In the genomic region with DNA sequence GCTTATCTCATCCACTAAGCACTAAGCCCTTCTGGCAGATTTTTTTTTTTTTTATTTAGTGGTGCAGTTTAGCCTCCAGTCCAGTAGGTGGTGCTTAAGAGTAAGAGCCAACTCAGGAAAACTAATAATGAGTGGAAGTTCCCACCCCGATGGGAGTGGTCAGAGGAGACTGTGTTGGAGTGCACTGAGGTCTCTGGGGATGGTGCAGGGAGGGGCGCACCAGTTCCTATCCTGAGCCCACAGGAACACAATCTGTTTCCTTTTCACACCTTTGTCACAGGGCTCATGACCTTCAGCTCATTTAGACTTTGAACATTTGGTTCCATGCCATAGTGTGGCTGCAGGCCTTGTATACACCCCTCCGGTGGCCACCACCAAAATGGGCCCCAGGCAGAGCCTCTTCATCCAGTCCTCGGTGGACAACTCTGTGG, we compare ENCODE assay signal across 9 cellular contexts.
A peak's percentile ranks its signal among the peaks of the same experiment; 100 is the strongest.
DNase-seq lines count a peak whose midpoint lies in the region; ATAC-seq and TF ChIP-seq lines count a peak whose summit lies in the region.
"Had no signal": no experiment of that assay in that cellular context is flagged by ENCODE, and none has a peak within 500 bp of the region (broad histone marks: within the 10 kb centered on the region; RNA-seq: fewer than 3 reads in every experiment).

No MANE protein-coding gene starts in this region.

- peak; percentile 26 for DNase-seq in H4 (ENCODE audit: low spot score)
- peak; percentile 24 for DNase-seq in MM.1S
- DNase-seq in fibroblast of mammary gland (ENCODE audit: low read depth) = peak; percentile 24
- no peak for DNase-seq in tibial artery
- no peak for DNase-seq in NCI-H2081 (lab: John Stamatoyannopoulos, UW)
- DNase-seq in activated T-helper 1 cell treated with anti-CD3 and anti-CD28 coated beads, Interleukin-12 subunit alpha, Interleukin-12 subunit beta, Interleukin-2, Interleukin-4 antibody, amounts not matched to agents 30 ng/mL and 10 ng/mL and 1 ng/mL, durations not matched to agents 14 hours and 24 hours and 36 hours (ENCODE audit: low spot score) = no peak
- no peak for DNase-seq in NK-92 treated with Interleukin-12 subunit alpha and Interleukin-12 subunit beta, amount 100 ng/mL, for 24 hours (lab: John Stamatoyannopoulos, UW)

- TF ChIP-seq POLR2A in GM18505 (IDR thresholded peaks at IDR 0.05; ENCODE audit: borderline replicate concordance, extremely low read depth, insufficient read depth, insufficient read length) = no peak

- H2AFZ ChIP-seq in MM.1S (ENCODE audit: low read length) = no peak overlapping the region

- H3K27me3 Mint-ChIP-seq in activated T-helper 1 cell treated with anti-CD3 and anti-CD28 coated beads, Interleukin-12 subunit alpha, Interleukin-12 subunit beta, Interleukin-2, Interleukin-4 antibody, amounts not matched to agents 30 ng/mL and 10 ng/mL and 1 ng/mL, durations not matched to agents 14 hours and 24 hours and 36 hours (ENCODE audit: insufficient read depth) = no peaks in the 10 kb centered on the region

- TF ChIP-seq CTCF in MM.1S (IDR thresholded peaks at IDR 0.05; ENCODE audit: low read length) (peak; percentile 54), fibroblast of mammary gland (conservative IDR thresholded peaks at IDR 0.05; ENCODE audit: control insufficient read depth, insufficient read depth, low read depth, low read length) (peak; percentile 49), tibial artery (IDR thresholded peaks at IDR 0.05) (peak; percentile 32 to 36)

- ATAC-seq in GM18505 (IDR thresholded peaks at IDR 0.05; ENCODE audit: unreplicated experiment) = peak; percentile 91

- intact Hi-C loops in tibial artery (cut with DNase I; ENCODE audit: low total_unique reads) = no loop called here
- intact Hi-C loops in activated T-helper 1 cell treated with anti-CD3 and anti-CD28 coated beads, Interleukin-12 subunit alpha, Interleukin-12 subunit beta, Interleukin-2, Interleukin-4 antibody, amounts not matched to agents 30 ng/mL and 10 ng/mL and 1 ng/mL, durations not matched to agents 14 hours and 24 hours and 36 hours (cut with micrococcal nuclease) = no loop called here

- no peaks in the 10 kb centered on the region for H3K9me3 Mint-ChIP-seq in activated T-helper 1 cell treated with anti-CD3 and anti-CD28 coated beads, Interleukin-12 subunit alpha, Interleukin-12 subunit beta, Interleukin-2, Interleukin-4 antibody, amounts not matched to agents 30 ng/mL and 10 ng/mL and 1 ng/mL, durations not matched to agents 14 hours and 24 hours and 36 hours

- no peak overlapping the region for H3K4me2 ChIP-seq in MM.1S (ENCODE audit: low read depth, low read length)

- H4K20me1 ChIP-seq in MM.1S (ENCODE audit: insufficient read depth, low read length) = no peaks in the 10 kb centered on the region

- H3K9me3 ChIP-seq in MM.1S (replicated peaks; ENCODE audit: insufficient read depth, low read length) (no peaks in the 10 kb centered on the region), tibial artery (no peaks in the 10 kb centered on the region)

- H3K4me1 ChIP-seq in MM.1S (ENCODE audit: low read length) (no peaks in the 10 kb centered on the region), tibial artery (no peaks in the 10 kb centered on the region)

- no peaks in the 10 kb centered on the region for H3K9me2 ChIP-seq in MM.1S (replicated peaks; ENCODE audit: insufficient read depth, low read length)

- no peak overlapping the region for H3K9ac ChIP-seq in MM.1S (ENCODE audit: low read length)

- H3K27ac ChIP-seq in MM.1S (ENCODE audit: low read length) (no peak overlapping the region), tibial artery (no peak overlapping the region)

- no peaks in the 10 kb centered on the region for H3K4me1 Mint-ChIP-seq in activated T-helper 1 cell treated with anti-CD3 and anti-CD28 coated beads, Interleukin-12 subunit alpha, Interleukin-12 subunit beta, Interleukin-2, Interleukin-4 antibody, amounts not matched to agents 30 ng/mL and 10 ng/mL and 1 ng/mL, durations not matched to agents 14 hours and 24 hours and 36 hours (ENCODE audit: low read depth)

- no peaks in the 10 kb centered on the region for H3K79me2 ChIP-seq in MM.1S (ENCODE audit: low read length)

- H3K27me3 ChIP-seq in MM.1S (replicated peaks; ENCODE audit: insufficient read depth, low read length) (no peaks in the 10 kb centered on the region), tibial artery (no peaks in the 10 kb centered on the region)

- no peaks in the 10 kb centered on the region for H3K36me3 Mint-ChIP-seq in activated T-helper 1 cell treated with anti-CD3 and anti-CD28 coated beads, Interleukin-12 subunit alpha, Interleukin-12 subunit beta, Interleukin-2, Interleukin-4 antibody, amounts not matched to agents 30 ng/mL and 10 ng/mL and 1 ng/mL, durations not matched to agents 14 hours and 24 hours and 36 hours (ENCODE audit: low read depth)

- no peaks in the 10 kb centered on the region for H3F3A ChIP-seq in MM.1S (ENCODE audit: insufficient read depth, low read length)

- H3K4me3 ChIP-seq in MM.1S (ENCODE audit: low read length) = no peak overlapping the region
- no peak overlapping the region for H3K4me3 ChIP-seq in fibroblast of mammary gland (ENCODE audit: control insufficient read depth, low read depth, low read length)
- no peak overlapping the region for H3K4me3 ChIP-seq in tibial artery

- H3K4me3 Mint-ChIP-seq in activated T-helper 1 cell treated with anti-CD3 and anti-CD28 coated beads, Interleukin-12 subunit alpha, Interleukin-12 subunit beta, Interleukin-2, Interleukin-4 antibody, amounts not matched to agents 30 ng/mL and 10 ng/mL and 1 ng/mL, durations not matched to agents 14 hours and 24 hours and 36 hours = no peak overlapping the region
- H3K4me3 Mint-ChIP-seq: T-helper 1 cell treated with Interleukin-12 subunit alpha and Interleukin-12 subunit beta and Interleukin-4 antibody, amounts not matched to agents 30 μg/mL and 1 μg/mL, for 36 hours had no signal

- H3K27ac Mint-ChIP-seq in activated T-helper 1 cell treated with anti-CD3 and anti-CD28 coated beads, Interleukin-12 subunit alpha, Interleukin-12 subunit beta, Interleukin-2, Interleukin-4 antibody, amounts not matched to agents 30 ng/mL and 10 ng/mL and 1 ng/mL, durations not matched to agents 14 hours and 24 hours and 36 hours = no peak overlapping the region
- H3K27ac Mint-ChIP-seq: T-helper 1 cell treated with Interleukin-12 subunit alpha and Interleukin-12 subunit beta and Interleukin-4 antibody, amounts not matched to agents 30 μg/mL and 1 μg/mL, for 36 hours had no signal

- H3K36me3 ChIP-seq in MM.1S (replicated peaks; ENCODE audit: insufficient read depth, low read length) = no peaks in the 10 kb centered on the region
- H3K36me3 ChIP-seq in tibial artery = no peaks in the 10 kb centered on the region

Comparison
In these comparisons a context has a peak if more than half of its experiments do, and no peak if none do; other contexts are left out.
1. DNase-seq: peak in H4 (single experiment), MM.1S (single experiment) and fibroblast of mammary gland (single experiment); none in tibial artery (0 of 2), NCI-H2081 (0 of 2), activated T-helper 1 cell treated with anti-CD3 and anti-CD28 coated beads, Interleukin-12 subunit alpha, Interleukin-12 subunit beta, Interleukin-2, Interleukin-4 antibody, amounts not matched to agents 30 ng/mL and 10 ng/mL and 1 ng/mL, durations not matched to agents 14 hours and 24 hours and 36 hours (single experiment) and NK-92 treated with Interleukin-12 subunit alpha and Interleukin-12 subunit beta, amount 100 ng/mL, for 24 hours (single experiment).
2. Peak in every context shown above with its lines, with median percentiles within 50 percentile points of each other: CTCF ChIP-seq.